ENCODE assay signal across 8 cellular contexts in the genomic region with DNA sequence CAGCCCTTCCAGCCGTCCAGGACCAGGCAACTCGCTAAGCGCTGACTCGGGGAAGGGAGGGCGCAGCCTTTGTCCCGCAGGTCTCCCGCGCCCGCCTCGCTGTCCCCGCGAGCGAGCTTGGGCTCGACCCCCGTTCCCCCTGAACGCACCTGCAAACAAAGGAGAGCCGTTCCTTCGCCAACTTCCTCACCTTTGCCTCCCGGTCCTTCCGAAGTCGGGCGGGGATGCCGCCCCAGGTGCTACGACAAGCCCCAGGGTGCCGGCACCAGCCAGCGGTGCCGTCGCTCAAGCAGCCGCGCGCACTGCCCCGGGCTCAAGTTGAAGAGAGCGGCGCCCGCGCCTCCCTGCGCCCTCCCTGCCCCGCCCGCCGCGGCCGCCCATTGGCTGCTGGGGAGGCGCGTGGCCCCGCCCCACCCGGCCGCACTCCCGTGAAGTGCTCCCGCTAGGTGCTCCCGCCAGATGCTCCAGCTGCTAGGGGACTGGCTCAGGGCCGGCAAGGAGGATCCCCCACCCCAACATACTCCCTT.
DNase-seq lines count a peak whose midpoint lies in the region; ATAC-seq and TF ChIP-seq lines count a peak whose summit lies in the region.

No MANE protein-coding gene starts in this region.

- H3K4me3 ChIP-seq in endodermal cell (ENCODE audit: low read length): peak overlapping the region; percentile 89

- H3K4me1 Mint-ChIP-seq in endodermal cell: peaks cover 9% of the 10 kb centered on the region
- H3K4me1 Mint-ChIP-seq in mesothelial cell of epicardium: peaks cover 11% of the 10 kb centered on the region

- H3K27me3 Mint-ChIP-seq in endodermal cell (ENCODE audit: insufficient read depth) (peaks cover 5% of the 10 kb centered on the region), mesothelial cell of epicardium (ENCODE audit: low read depth) (peaks cover 5% of the 10 kb centered on the region)

- H3K9ac ChIP-seq in endodermal cell (ENCODE audit: extremely low read depth, low read length, poor library complexity, severe bottlenecking): peak overlapping the region; percentile 77

- peaks cover 17% of the 10 kb centered on the region for H3K36me3 Mint-ChIP-seq in endodermal cell (ENCODE audit: low read depth)
- H3K36me3 Mint-ChIP-seq in mesothelial cell of epicardium: peaks cover 7% of the 10 kb centered on the region

- H3K9me3 Mint-ChIP-seq in endodermal cell (no peaks in the 10 kb centered on the region), mesothelial cell of epicardium (no peaks in the 10 kb centered on the region)

- H3K27ac Mint-ChIP-seq in endodermal cell: peak overlapping the region; percentile 94
- no peak overlapping the region for H3K27ac Mint-ChIP-seq in mesothelial cell of epicardium

- H3K9me3 ChIP-seq in endodermal cell (ENCODE audit: control insufficient read depth, low read length): no peaks in the 10 kb centered on the region

- WGBS in endodermal cell (ENCODE audit: insufficient coverage in 1 of 2, insufficient read length in 1 of 2), 2 experiments: 2 to 15% methylated on average over 8 to 51 of the region's 51 CpGs

- peak overlapping the region; percentile 87 for H3K27ac ChIP-seq in endodermal cell (ENCODE audit: low read depth, low read length)

- no peaks in the 10 kb centered on the region for H3K27me3 ChIP-seq in endodermal cell (ENCODE audit: control insufficient read depth, insufficient read depth, low read length, poor library complexity, severe bottlenecking)

- peaks cover 9% of the 10 kb centered on the region for H3K36me3 ChIP-seq in endodermal cell (ENCODE audit: control insufficient read depth, insufficient read depth, low read length)

- H3K4me1 ChIP-seq in endodermal cell (ENCODE audit: control insufficient read depth, insufficient read depth, low read length): no peaks in the 10 kb centered on the region

- DNase-seq in NCI-H2107 (lab: John Stamatoyannopoulos, UW) (peak; percentile 55), endodermal cell (peak; percentile 94), mesothelial cell of epicardium (ENCODE audit: low spot score in 2 of 2, unreplicated experiment in 2 of 2) (peak; percentile 64 to 77), amniotic stem cell (lab: John Stamatoyannopoulos, UW) (no peak)
- peak; percentile 17 to 38 for DNase-seq in activated CD4-positive, alpha-beta T cell treated with anti-CD3 and anti-CD28 coated beads, Interleukin-2, amount 50 U/mL, for 24 hours (ENCODE audit: low read depth in 1 of 2, low spot score in 1 of 2)
- DNase-seq in stimulated activated CD8-positive, alpha-beta memory T cell treated with anti-CD3 and anti-CD28 coated beads, Interleukin-7, amount 100 ng/mL, for 24 hours (ENCODE audit: low read depth): peak; percentile 40

- TF ChIP-seq CTCF in endodermal cell (conservative IDR thresholded peaks at IDR 0.05) (no peak), mesothelial cell of epicardium (IDR thresholded peaks at IDR 0.05; ENCODE audit: unreplicated experiment) (no peak)

- peak overlapping the region; percentile 76 for H3K4me3 Mint-ChIP-seq in endodermal cell
- H3K4me3 Mint-ChIP-seq in mesothelial cell of epicardium: peak overlapping the region; percentile 76

- ATAC-seq in GM18498 (IDR thresholded peaks at IDR 0.05; ENCODE audit: unreplicated experiment) (peak; percentile 93), HG02642 (IDR thresholded peaks at IDR 0.05; ENCODE audit: poor library complexity, unreplicated experiment) (peak; percentile 92)
